8 cellular contexts compared by ENCODE assay signal in genomic region chr17:83172099-83172498, GRCh38.
DNase-seq lines count a peak whose midpoint lies in the region; ATAC-seq and TF ChIP-seq lines count a peak whose summit lies in the region.
"Not testable (repeated sequence)": the region's sequence is repeated elsewhere in the genome, so short reads cannot be mapped to it uniquely, and the experiment has no call there.

No MANE protein-coding gene starts in this region.

- not testable (repeated sequence) for H3K36me3 ChIP-seq in Caco-2 (ENCODE audit: control insufficient read depth, insufficient read depth, low read length); HCT116 (ENCODE audit: control insufficient read depth in 1 of 2, insufficient read depth in 2 of 2, low read length in 2 of 2)

- RAD21 ChIA-PET in HCT116 (lab: Charles Lee; ENCODE audit: low non-redundant PET in 1 of 2, low total read pairs in 2 of 2, uncharacterized antibody in 2 of 2, unreplicated experiment in 2 of 2) = not testable (repeated sequence)

- TF ChIP-seq RAD21 in HCT116 (IDR thresholded peaks at IDR 0.05; ENCODE audit: low read depth) = not testable (repeated sequence)

- TF ChIP-seq POLR2A in HCT116 (IDR thresholded peaks at IDR 0.05; ENCODE audit: borderline replicate concordance, extremely low read depth, insufficient read depth, insufficient read length) = not testable (repeated sequence)

- H3K4me2 ChIP-seq in HCT116 (ENCODE audit: low read length) = not testable (repeated sequence)

- not testable (repeated sequence) for BruUV-seq in Caco-2 (replicated peaks; lab: Mats Ljungman, UMichigan); HCT116 (replicated peaks; lab: Mats Ljungman, UMichigan)

- not testable (repeated sequence) for H3K27me3 ChIP-seq in Caco-2 (replicated peaks; ENCODE audit: control insufficient read depth, insufficient read depth, low read length); HCT116 (ENCODE audit: insufficient read depth, low read length)

- H3K4me1 Mint-ChIP-seq in Caco-2 (ENCODE audit: low read depth, unreplicated experiment); WTC11; chondrocyte (ENCODE audit: low read depth): not testable (repeated sequence)
- H3K4me1 Mint-ChIP-seq in osteocyte (ENCODE audit: unreplicated experiment) = peaks cover 51% of the 10 kb centered on the region

- not testable (repeated sequence) for H3K9ac ChIP-seq in HCT116 (ENCODE audit: low read length)

- H3K9me2 ChIP-seq in HCT116 (ENCODE audit: insufficient read depth) = not testable (repeated sequence)

- H3K27ac ChIP-seq in HCT116 (ENCODE audit: low read depth, low read length) = not testable (repeated sequence)

- H3K4me3 Mint-ChIP-seq in Caco-2 (ENCODE audit: unreplicated experiment); WTC11; chondrocyte (ENCODE audit: unreplicated experiment); osteocyte (ENCODE audit: unreplicated experiment): not testable (repeated sequence)

- H3K36me3 Mint-ChIP-seq in Caco-2 (ENCODE audit: insufficient read depth, unreplicated experiment); WTC11; chondrocyte (ENCODE audit: low read depth): not testable (repeated sequence)
- H3K36me3 Mint-ChIP-seq in osteocyte (ENCODE audit: unreplicated experiment) = peaks cover 12% of the 10 kb centered on the region

- CTCF ChIA-PET in Caco-2 (lab: Charles Lee); HCT116 (lab: Charles Lee); WTC11 (lab: Charles Lee): not testable (repeated sequence)

- not testable (repeated sequence) for TF ChIP-seq CTCF in Caco-2 (IDR thresholded peaks at IDR 0.05; ENCODE audit: insufficient read depth in 1 of 2, low read depth in 1 of 2, low read length in 1 of 2, severe bottlenecking in 1 of 2, unreplicated experiment in 1 of 2); HCT116 (IDR thresholded peaks at IDR 0.05 in 2 of 3, conservative IDR thresholded peaks at IDR 0.05 in 1 of 3; ENCODE audit: borderline replicate concordance in 1 of 3, insufficient read depth in 1 of 3, low read depth in 2 of 3, low read length in 2 of 3); WTC11 (IDR thresholded peaks at IDR 0.05); chondrocyte (IDR thresholded peaks at IDR 0.05); osteocyte (IDR thresholded peaks at IDR 0.05)

- not testable (repeated sequence) for H3K27me3 Mint-ChIP-seq in Caco-2 (ENCODE audit: insufficient read depth, unreplicated experiment); WTC11 (ENCODE audit: low read depth); chondrocyte (ENCODE audit: low read depth); osteocyte (ENCODE audit: unreplicated experiment)

- peaks cover 20% of the 10 kb centered on the region for H3K4me1 ChIP-seq in Caco-2
- not testable (repeated sequence) for H3K4me1 ChIP-seq in HCT116 (ENCODE audit: control insufficient read depth in 1 of 2, insufficient read depth in 2 of 2, low read length in 2 of 2)

- H3K79me2 ChIP-seq in HCT116 (ENCODE audit: insufficient read depth, low read length) = not testable (repeated sequence)

- not testable (repeated sequence) for H4K20me1 ChIP-seq in HCT116 (ENCODE audit: insufficient read depth)

- H3K9me3 Mint-ChIP-seq in Caco-2 (ENCODE audit: unreplicated experiment); chondrocyte (ENCODE audit: low read depth); osteocyte (ENCODE audit: unreplicated experiment): not testable (repeated sequence)
- H3K9me3 Mint-ChIP-seq in WTC11 = peaks cover 17% of the 10 kb centered on the region

- H3K4me3 ChIP-seq in Caco-2 (ENCODE audit: low read depth, low read length); HCT116 (replicated peaks in 1 of 2; ENCODE audit: low read depth in 1 of 2, low read length in 2 of 2): not testable (repeated sequence)

- 0 out of 2 replicates have a peak, but pooled peaks have one; percentile 3 for ATAC-seq in HCT116
- ATAC-seq in WTC11 = not testable (repeated sequence)

- POLR2A ChIA-PET in Caco-2 (lab: Charles Lee); WTC11 (lab: Charles Lee): not testable (repeated sequence)
- POLR2A ChIA-PET in HCT116 (lab: Charles Lee) = interaction anchor here (1.0 kb wide), 1 partner anchor 8 kb away, joined by 3 read pairs; no protein-coding TSS in a partner anchor

- DNase-seq in Caco-2; HCT116 (ENCODE audit: low read depth, low spot score): not testable (repeated sequence)
- DNase-seq in WTC11 (ENCODE audit: low spot score) = peak; percentile 3
- DNase-seq in activated CD8-positive, alpha-beta memory T cell treated with anti-CD3 and anti-CD28 coated beads, Interleukin-2, amount 50 U/mL, for 48 hours = peak; percentile 33
- DNase-seq in chondrocyte (ENCODE audit: low spot score) = peak; percentile 66
- DNase-seq in islet precursor cell = peak; percentile 34
- DNase-seq in osteocyte (ENCODE audit: extremely low spot score, unreplicated experiment) = peak; percentile 73
- DNase-seq in stimulated activated CD4-positive, alpha-beta T cell treated with anti-CD3 and anti-CD28 coated beads, Interleukin-4, amount 100 ng/mL, for 24 hours = peak; percentile 0

- peak overlapping the region; percentile 61 for H3K27ac Mint-ChIP-seq in Caco-2 (ENCODE audit: unreplicated experiment)
- not testable (repeated sequence) for H3K27ac Mint-ChIP-seq in WTC11; chondrocyte (ENCODE audit: unreplicated experiment); osteocyte (ENCODE audit: unreplicated experiment)

- H2AFZ ChIP-seq in HCT116 (ENCODE audit: low read depth, low read length, poor library complexity, severe bottlenecking) = peak overlapping the region; percentile 99

- intact Hi-C loops in Caco-2 (cut with micrococcal nuclease; ENCODE audit: unreplicated experiment); HCT116 (cut with micrococcal nuclease): not testable (repeated sequence)

- H3K9me3 ChIP-seq in Caco-2; HCT116 (ENCODE audit: control insufficient read depth in 1 of 2, insufficient read depth in 1 of 2, low read depth in 1 of 2, low read length in 2 of 2): not testable (repeated sequence)
